In the genomic region with DNA sequence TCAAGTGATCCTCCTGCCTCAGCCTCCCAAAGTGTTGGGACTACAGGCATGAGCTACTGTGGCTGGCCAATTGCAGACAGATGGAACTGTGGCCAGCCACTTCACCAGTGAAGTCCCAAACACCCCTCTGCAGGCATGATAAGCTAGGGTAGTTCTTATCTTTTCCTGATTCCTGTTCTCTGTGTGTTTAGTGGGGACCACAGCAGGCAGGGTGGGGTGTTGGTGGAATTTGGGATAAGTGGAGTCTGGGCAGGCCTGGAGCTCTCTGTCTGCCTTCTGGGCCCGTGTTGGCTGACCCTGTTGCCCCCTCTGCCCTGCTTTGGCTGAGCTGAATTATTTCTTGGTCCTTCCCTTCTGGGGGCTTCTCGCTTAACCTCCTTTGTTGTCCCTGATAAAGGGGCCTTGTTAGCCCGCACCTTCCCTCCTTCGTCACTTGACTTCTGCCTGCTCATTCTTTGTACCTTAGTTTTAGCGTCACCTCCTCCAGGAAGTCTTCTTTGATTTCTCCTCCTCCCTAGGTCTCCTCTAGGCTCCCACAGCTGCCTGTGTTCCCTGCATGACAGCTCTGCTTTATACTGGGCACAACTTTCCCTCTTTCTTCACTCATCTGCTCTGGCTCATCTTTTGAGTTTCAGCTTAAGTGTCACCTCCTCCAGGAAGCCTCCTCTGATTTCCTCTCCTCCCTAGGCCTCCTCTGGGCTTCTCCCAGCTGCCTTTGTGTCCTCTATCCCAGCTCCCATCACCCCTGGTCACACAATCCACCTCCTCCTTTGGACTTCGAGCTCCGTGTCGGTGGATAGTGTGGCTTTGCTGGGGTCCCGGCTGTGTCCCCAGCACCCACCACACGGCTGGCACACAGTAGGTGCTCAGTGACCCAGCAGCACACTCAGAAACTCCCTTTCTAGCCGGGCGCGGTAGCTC, we compare ENCODE assay signal across 1 cellular context.
A peak's percentile ranks its signal among the peaks of the same experiment; 100 is the strongest.
TF ChIP-seq lines count a peak whose summit lies in the region.

No MANE protein-coding gene starts in this region.

TF ChIP-seq in K562, 482 proteins besides CTCF, POLR2A, EP300 and RAD21 (continued from another document and continues in another):
- TF ChIP-seq, protein P1, sequence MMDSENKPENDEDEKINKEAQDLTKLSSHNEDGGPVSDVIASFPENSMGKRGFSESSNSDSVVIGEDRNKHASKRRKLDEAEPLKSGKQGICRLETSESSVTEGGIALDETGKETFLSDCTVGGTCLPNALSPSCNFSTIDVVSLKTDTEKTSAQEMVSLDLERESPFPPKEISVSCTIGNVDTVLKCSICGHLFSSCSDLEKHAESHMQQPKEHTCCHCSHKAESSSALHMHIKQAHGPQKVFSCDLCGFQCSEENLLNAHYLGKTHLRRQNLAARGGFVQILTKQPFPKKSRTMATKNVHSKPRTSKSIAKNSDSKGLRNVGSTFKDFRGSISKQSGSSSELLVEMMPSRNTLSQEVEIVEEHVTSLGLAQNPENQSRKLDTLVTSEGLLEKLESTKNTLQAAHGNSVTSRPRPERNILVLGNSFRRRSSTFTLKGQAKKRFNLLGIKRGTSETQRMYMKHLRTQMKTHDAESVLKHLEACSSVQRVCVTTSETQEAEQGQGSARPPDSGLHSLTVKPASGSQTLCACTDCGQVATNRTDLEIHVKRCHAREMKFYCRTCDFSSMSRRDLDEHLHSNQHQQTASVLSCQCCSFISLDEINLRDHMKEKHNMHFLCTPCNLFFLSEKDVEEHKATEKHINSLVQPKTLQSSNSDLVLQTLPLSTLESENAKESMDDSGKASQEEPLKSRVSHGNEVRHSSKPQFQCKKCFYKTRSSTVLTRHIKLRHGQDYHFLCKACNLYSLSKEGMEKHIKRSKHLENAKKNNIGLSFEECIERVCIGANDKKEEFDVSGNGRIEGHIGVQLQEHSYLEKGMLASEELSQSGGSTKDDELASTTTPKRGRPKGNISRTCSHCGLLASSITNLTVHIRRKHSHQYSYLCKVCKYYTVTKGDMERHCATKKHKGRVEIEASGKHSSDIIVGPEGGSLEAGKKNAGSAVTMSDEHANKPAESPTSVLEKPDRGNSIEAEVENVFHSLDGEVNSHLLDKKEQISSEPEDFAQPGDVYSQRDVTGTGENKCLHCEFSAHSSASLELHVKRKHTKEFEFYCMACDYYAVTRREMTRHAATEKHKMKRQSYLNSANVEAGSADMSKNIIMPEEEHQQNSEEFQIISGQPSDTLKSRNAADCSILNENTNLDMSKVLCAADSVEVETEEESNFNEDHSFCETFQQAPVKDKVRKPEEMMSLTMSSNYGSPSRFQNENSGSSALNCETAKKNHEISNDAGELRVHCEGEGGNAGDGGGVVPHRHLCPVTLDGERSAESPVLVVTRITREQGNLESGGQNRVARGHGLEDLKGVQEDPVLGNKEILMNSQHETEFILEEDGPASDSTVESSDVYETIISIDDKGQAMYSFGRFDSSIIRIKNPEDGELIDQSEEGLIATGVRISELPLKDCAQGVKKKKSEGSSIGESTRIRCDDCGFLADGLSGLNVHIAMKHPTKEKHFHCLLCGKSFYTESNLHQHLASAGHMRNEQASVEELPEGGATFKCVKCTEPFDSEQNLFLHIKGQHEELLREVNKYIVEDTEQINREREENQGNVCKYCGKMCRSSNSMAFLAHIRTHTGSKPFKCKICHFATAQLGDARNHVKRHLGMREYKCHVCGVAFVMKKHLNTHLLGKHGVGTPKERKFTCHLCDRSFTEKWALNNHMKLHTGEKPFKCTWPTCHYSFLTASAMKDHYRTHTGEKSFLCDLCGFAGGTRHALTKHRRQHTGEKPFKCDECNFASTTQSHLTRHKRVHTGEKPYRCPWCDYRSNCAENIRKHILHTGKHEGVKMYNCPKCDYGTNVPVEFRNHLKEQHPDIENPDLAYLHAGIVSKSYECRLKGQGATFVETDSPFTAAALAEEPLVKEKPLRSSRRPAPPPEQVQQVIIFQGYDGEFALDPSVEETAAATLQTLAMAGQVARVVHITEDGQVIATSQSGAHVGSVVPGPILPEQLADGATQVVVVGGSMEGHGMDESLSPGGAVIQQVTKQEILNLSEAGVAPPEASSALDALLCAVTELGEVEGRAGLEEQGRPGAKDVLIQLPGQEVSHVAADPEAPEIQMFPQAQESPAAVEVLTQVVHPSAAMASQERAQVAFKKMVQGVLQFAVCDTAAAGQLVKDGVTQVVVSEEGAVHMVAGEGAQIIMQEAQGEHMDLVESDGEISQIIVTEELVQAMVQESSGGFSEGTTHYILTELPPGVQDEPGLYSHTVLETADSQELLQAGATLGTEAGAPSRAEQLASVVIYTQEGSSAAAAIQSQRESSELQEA (IDR thresholded peaks at IDR 0.05; ENCODE audit: low read depth) = no peak; the same call in 1 of the 2 replicates
- TF ChIP-seq PPARD (CRISPR knock-in tag; IDR thresholded peaks at IDR 0.05) (no peak), RB1 (IDR thresholded peaks at IDR 0.05; ENCODE audit: low read depth) (no peak), SIX5 (IDR thresholded peaks at IDR 0.05; ENCODE audit: borderline replicate concordance in 1 of 2, insufficient read depth in 1 of 2, low read depth in 1 of 2, low read length in 2 of 2) (no peak), ARID1B (IDR thresholded peaks at IDR 0.05) (peak; percentile 86), C11orf30 (IDR thresholded peaks at IDR 0.05; ENCODE audit: low read depth) (no peak), DACH1 (IDR thresholded peaks at IDR 0.05; ENCODE audit: partially characterized antibody) (peak; percentile 83), ZFP30 (CRISPR knock-in tag; IDR thresholded peaks at IDR 0.05; ENCODE audit: borderline replicate concordance) (no peak), CCAR2 (IDR thresholded peaks at IDR 0.05; ENCODE audit: low read depth, low read length) (0 out of 2 replicates have a peak, but pooled peaks have one; percentile 40), CREBBP (IDR thresholded peaks at IDR 0.05; ENCODE audit: low read depth, low read length) (no peak), NELFE (IDR thresholded peaks at IDR 0.05; ENCODE audit: insufficient read depth, insufficient read length) (no peak), CBX2 (IDR thresholded peaks at IDR 0.05; ENCODE audit: insufficient read depth, low read length, poor library complexity, severe bottlenecking) (no peak), RFX5 (IDR thresholded peaks at IDR 0.05; ENCODE audit: low read depth, low read length) (no peak), DPF2 (IDR thresholded peaks at IDR 0.05) (peak; percentile 79), HMG20A (CRISPR knock-in tag; conservative IDR thresholded peaks at IDR 0.05) (no peak), ILK (tag; IDR thresholded peaks at IDR 0.05; ENCODE audit: borderline replicate concordance, low read depth) (no peak), CEBPB (tag; IDR thresholded peaks at IDR 0.05) (no peak), ZNF431 (CRISPR knock-in tag; IDR thresholded peaks at IDR 0.05) (no peak), TAF15 (IDR thresholded peaks at IDR 0.05; ENCODE audit: low read depth, low read length) (no peak)
- TF ChIP-seq, protein P2, sequence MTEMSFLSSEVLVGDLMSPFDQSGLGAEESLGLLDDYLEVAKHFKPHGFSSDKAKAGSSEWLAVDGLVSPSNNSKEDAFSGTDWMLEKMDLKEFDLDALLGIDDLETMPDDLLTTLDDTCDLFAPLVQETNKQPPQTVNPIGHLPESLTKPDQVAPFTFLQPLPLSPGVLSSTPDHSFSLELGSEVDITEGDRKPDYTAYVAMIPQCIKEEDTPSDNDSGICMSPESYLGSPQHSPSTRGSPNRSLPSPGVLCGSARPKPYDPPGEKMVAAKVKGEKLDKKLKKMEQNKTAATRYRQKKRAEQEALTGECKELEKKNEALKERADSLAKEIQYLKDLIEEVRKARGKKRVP (CRISPR knock-in tag; IDR thresholded peaks at IDR 0.05) = no peak; the same call in 1 of the 2 replicates
- TF ChIP-seq, protein P3, sequence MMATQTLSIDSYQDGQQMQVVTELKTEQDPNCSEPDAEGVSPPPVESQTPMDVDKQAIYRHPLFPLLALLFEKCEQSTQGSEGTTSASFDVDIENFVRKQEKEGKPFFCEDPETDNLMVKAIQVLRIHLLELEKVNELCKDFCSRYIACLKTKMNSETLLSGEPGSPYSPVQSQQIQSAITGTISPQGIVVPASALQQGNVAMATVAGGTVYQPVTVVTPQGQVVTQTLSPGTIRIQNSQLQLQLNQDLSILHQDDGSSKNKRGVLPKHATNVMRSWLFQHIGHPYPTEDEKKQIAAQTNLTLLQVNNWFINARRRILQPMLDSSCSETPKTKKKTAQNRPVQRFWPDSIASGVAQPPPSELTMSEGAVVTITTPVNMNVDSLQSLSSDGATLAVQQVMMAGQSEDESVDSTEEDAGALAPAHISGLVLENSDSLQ (IDR thresholded peaks at IDR 0.05) = no peak
- TF ChIP-seq, protein P4, sequence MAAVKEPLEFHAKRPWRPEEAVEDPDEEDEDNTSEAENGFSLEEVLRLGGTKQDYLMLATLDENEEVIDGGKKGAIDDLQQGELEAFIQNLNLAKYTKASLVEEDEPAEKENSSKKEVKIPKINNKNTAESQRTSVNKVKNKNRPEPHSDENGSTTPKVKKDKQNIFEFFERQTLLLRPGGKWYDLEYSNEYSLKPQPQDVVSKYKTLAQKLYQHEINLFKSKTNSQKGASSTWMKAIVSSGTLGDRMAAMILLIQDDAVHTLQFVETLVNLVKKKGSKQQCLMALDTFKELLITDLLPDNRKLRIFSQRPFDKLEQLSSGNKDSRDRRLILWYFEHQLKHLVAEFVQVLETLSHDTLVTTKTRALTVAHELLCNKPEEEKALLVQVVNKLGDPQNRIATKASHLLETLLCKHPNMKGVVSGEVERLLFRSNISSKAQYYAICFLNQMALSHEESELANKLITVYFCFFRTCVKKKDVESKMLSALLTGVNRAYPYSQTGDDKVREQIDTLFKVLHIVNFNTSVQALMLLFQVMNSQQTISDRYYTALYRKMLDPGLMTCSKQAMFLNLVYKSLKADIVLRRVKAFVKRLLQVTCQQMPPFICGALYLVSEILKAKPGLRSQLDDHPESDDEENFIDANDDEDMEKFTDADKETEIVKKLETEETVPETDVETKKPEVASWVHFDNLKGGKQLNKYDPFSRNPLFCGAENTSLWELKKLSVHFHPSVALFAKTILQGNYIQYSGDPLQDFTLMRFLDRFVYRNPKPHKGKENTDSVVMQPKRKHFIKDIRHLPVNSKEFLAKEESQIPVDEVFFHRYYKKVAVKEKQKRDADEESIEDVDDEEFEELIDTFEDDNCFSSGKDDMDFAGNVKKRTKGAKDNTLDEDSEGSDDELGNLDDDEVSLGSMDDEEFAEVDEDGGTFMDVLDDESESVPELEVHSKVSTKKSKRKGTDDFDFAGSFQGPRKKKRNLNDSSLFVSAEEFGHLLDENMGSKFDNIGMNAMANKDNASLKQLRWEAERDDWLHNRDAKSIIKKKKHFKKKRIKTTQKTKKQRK (IDR thresholded peaks at IDR 0.05; ENCODE audit: borderline replicate concordance, low read depth, low read length) = no peak
- TF ChIP-seq, protein P5, sequence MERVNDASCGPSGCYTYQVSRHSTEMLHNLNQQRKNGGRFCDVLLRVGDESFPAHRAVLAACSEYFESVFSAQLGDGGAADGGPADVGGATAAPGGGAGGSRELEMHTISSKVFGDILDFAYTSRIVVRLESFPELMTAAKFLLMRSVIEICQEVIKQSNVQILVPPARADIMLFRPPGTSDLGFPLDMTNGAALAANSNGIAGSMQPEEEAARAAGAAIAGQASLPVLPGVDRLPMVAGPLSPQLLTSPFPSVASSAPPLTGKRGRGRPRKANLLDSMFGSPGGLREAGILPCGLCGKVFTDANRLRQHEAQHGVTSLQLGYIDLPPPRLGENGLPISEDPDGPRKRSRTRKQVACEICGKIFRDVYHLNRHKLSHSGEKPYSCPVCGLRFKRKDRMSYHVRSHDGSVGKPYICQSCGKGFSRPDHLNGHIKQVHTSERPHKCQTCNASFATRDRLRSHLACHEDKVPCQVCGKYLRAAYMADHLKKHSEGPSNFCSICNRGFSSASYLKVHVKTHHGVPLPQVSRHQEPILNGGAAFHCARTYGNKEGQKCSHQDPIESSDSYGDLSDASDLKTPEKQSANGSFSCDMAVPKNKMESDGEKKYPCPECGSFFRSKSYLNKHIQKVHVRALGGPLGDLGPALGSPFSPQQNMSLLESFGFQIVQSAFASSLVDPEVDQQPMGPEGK (CRISPR knock-in tag; IDR thresholded peaks at IDR 0.05; ENCODE audit: borderline replicate concordance) = no peak
- TF ChIP-seq, protein P6, sequence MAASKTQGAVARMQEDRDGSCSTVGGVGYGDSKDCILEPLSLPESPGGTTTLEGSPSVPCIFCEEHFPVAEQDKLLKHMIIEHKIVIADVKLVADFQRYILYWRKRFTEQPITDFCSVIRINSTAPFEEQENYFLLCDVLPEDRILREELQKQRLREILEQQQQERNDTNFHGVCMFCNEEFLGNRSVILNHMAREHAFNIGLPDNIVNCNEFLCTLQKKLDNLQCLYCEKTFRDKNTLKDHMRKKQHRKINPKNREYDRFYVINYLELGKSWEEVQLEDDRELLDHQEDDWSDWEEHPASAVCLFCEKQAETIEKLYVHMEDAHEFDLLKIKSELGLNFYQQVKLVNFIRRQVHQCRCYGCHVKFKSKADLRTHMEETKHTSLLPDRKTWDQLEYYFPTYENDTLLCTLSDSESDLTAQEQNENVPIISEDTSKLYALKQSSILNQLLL (CRISPR knock-in tag; IDR thresholded peaks at IDR 0.05; ENCODE audit: borderline replicate concordance) = no peak
- TF ChIP-seq, protein P7, sequence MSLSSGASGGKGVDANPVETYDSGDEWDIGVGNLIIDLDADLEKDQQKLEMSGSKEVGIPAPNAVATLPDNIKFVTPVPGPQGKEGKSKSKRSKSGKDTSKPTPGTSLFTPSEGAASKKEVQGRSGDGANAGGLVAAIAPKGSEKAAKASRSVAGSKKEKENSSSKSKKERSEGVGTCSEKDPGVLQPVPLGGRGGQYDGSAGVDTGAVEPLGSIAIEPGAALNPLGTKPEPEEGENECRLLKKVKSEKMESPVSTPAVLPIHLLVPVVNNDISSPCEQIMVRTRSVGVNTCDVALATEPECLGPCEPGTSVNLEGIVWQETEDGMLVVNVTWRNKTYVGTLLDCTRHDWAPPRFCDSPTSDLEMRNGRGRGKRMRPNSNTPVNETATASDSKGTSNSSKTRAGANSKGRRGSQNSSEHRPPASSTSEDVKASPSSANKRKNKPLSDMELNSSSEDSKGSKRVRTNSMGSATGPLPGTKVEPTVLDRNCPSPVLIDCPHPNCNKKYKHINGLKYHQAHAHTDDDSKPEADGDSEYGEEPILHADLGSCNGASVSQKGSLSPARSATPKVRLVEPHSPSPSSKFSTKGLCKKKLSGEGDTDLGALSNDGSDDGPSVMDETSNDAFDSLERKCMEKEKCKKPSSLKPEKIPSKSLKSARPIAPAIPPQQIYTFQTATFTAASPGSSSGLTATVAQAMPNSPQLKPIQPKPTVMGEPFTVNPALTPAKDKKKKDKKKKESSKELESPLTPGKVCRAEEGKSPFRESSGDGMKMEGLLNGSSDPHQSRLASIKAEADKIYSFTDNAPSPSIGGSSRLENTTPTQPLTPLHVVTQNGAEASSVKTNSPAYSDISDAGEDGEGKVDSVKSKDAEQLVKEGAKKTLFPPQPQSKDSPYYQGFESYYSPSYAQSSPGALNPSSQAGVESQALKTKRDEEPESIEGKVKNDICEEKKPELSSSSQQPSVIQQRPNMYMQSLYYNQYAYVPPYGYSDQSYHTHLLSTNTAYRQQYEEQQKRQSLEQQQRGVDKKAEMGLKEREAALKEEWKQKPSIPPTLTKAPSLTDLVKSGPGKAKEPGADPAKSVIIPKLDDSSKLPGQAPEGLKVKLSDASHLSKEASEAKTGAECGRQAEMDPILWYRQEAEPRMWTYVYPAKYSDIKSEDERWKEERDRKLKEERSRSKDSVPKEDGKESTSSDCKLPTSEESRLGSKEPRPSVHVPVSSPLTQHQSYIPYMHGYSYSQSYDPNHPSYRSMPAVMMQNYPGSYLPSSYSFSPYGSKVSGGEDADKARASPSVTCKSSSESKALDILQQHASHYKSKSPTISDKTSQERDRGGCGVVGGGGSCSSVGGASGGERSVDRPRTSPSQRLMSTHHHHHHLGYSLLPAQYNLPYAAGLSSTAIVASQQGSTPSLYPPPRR (CRISPR knock-in tag; IDR thresholded peaks at IDR 0.05; ENCODE audit: borderline replicate concordance) = no peak
